Comparison of ENCODE assay signal across 8 cellular contexts in the genomic region with DNA sequence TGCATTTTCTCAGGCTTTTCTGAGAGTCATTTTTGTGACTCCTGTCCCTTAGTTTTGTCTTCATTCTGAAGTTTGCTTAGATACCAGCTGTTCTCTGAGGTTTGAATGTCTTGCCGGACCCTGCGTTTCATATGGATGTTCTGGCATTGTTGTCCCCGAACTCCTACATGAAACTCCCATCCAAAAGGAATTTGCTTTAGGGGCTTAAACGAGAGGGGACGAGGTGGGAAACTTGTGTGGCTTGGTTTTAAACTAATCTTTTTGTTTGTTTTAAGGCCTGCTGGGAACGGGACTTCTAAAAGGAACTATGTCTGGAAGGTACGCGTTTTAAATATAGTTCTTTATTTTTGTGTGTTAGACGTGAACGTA. TPM values are rescaled to one million over a fixed set of nuclear protein-coding genes. Genes with fewer than 3 reads are reported as not detected.
DNase-seq lines count a peak whose midpoint lies in the region; ATAC-seq, FAIRE-seq and TF ChIP-seq lines count a peak whose summit lies in the region.

No MANE protein-coding gene starts in this region.

- H3K4me1 Mint-ChIP-seq in natural killer cell treated with Interleukin-12 subunit alpha and Interleukin-12 subunit beta and Interleukin-15 and Interleukin-18, amount 100 ng/mL, for 72 hours (ENCODE audit: low read depth in 2 of 2) = peaks cover 42 to 43% of the 10 kb centered on the region in 2 donors

- TF ChIP-seq CTCF in BE2C (IDR thresholded peaks at IDR 0.05; ENCODE audit: low read depth, low read length) = no peak
- TF ChIP-seq CTCF in GM20000 (IDR thresholded peaks at IDR 0.05; ENCODE audit: extremely low read depth, missing control alignments) = no peak

- peak overlapping the region; percentile 98 to 99 for H3K27ac Mint-ChIP-seq in natural killer cell treated with Interleukin-12 subunit alpha and Interleukin-12 subunit beta and Interleukin-15 and Interleukin-18, amount 100 ng/mL, for 72 hours

- ATAC-seq in natural killer cell treated with Interleukin-12 subunit alpha and Interleukin-12 subunit beta and Interleukin-15 and Interleukin-18, amount 100 ng/mL, for 72 hours = no peak
- ATAC-seq in GM18519 (IDR thresholded peaks at IDR 0.05; ENCODE audit: low FRiP score, unreplicated experiment) = no peak

- no peaks in the 10 kb centered on the region; the same call in 1 of the 2 replicates for H3K4me1 ChIP-seq in BE2C
- peaks cover 27% of the 10 kb centered on the region for H3K4me1 ChIP-seq in Karpas-422 (ENCODE audit: low read length)

- no peaks in the 10 kb centered on the region for H3K9me3 Mint-ChIP-seq in natural killer cell treated with Interleukin-12 subunit alpha and Interleukin-12 subunit beta and Interleukin-15 and Interleukin-18, amount 100 ng/mL, for 72 hours

- peaks cover 34% of the 10 kb centered on the region for H4K20me1 ChIP-seq in Karpas-422 (ENCODE audit: insufficient read depth, low read depth, low read length)

- H3K36me3 Mint-ChIP-seq in natural killer cell treated with Interleukin-12 subunit alpha and Interleukin-12 subunit beta and Interleukin-15 and Interleukin-18, amount 100 ng/mL, for 72 hours = peaks cover 38% of the 10 kb centered on the region

- H3K4me3 ChIP-seq in BE2C (ENCODE audit: low read depth, low read length) = peak overlapping the region; percentile 79
- H3K4me3 ChIP-seq in Karpas-422 (ENCODE audit: low read length) = peak overlapping the region; percentile 81

- H3K79me2 ChIP-seq in Karpas-422 (ENCODE audit: low read length) = peaks cover 40% of the 10 kb centered on the region

- H3K27me3 Mint-ChIP-seq in natural killer cell treated with Interleukin-12 subunit alpha and Interleukin-12 subunit beta and Interleukin-15 and Interleukin-18, amount 100 ng/mL, for 72 hours = no peaks in the 10 kb centered on the region

- no peak overlapping the region for H2AFZ ChIP-seq in Karpas-422 (ENCODE audit: low read length)

- H3K4me2 ChIP-seq in Karpas-422 (ENCODE audit: low read depth, low read length, poor library complexity, severe bottlenecking) = peak overlapping the region; percentile 92

- H3K36me3 ChIP-seq in BE2C (peaks cover 51% of the 10 kb centered on the region), Karpas-422 (ENCODE audit: insufficient read depth, low read length) (peaks cover 49% of the 10 kb centered on the region)

- no peak for FAIRE-seq in GM12892 (lab: Jason Lieb, UNC)

- H3K27me3 ChIP-seq in BE2C (peaks cover 6% of the 10 kb centered on the region), Karpas-422 (ENCODE audit: low read length) (no peaks in the 10 kb centered on the region)

- no peaks in the 10 kb centered on the region for H3K9me2 ChIP-seq in Karpas-422 (replicated peaks; ENCODE audit: insufficient read depth, low read length)

- DNase-seq in BE2C (no peak), Karpas-422 (no peak), dedifferentiated amniotic fluid mesenchymal stem cell (ENCODE audit: extremely low spot score) (peak; percentile 20), GM20000 (ENCODE audit: low spot score) (no peak), NCI-H526 (lab: John Stamatoyannopoulos, UW) (no peak), GM12892 (ENCODE audit: insufficient read length) (no peak)
- no peak for DNase-seq in natural killer cell treated with Interleukin-12 subunit alpha and Interleukin-12 subunit beta and Interleukin-15 and Interleukin-18, amount 100 ng/mL, for 72 hours (ENCODE audit: low spot score)

- H3K9ac ChIP-seq in Karpas-422 (ENCODE audit: low read length) = peak overlapping the region; percentile 80

- H3K27ac ChIP-seq in Karpas-422 (ENCODE audit: low read length) = peak overlapping the region; percentile 70

- H3K4me3 Mint-ChIP-seq in natural killer cell treated with Interleukin-12 subunit alpha and Interleukin-12 subunit beta and Interleukin-15 and Interleukin-18, amount 100 ng/mL, for 72 hours = peak overlapping the region; percentile 96

- H3K9me3 ChIP-seq in BE2C = no peaks in the 10 kb centered on the region
- no peaks in the 10 kb centered on the region for H3K9me3 ChIP-seq in Karpas-422 (ENCODE audit: low read length)

- TF ChIP-seq POLR2A in GM12892 (IDR thresholded peaks at IDR 0.05; ENCODE audit: low read depth, low read length) = no peak

RNA-seq across cellular contexts. Expression of a gene that starts 0.7 kb away (rescaled TPM):
- 725 TPM for polyA plus RNA-seq in BE2C (2012; ENCODE audit: insufficient read depth, insufficient read length, low read depth)
- total RNA-seq in Karpas-422 (2014; rRNA removed; shearing (Covaris generic); ENCODE audit: low replicate concordance) = 2,222 and 2,264 TPM in 2 replicates
- total RNA-seq in natural killer cell treated with Interleukin-12 subunit alpha and Interleukin-12 subunit beta and Interleukin-15 and Interleukin-18, amount 100 ng/mL, for 72 hours = 100 to 1,000 TPM; 683 to 726 TPM
- polyA plus RNA-seq in GM12892 (2012; ENCODE audit: missing spikeins) = 6,724 TPM

RNA-seq across cellular contexts. Expression of a gene that starts 9.4 kb away (rescaled TPM):
- 2.5 TPM for polyA plus RNA-seq in BE2C (2012; ENCODE audit: insufficient read depth, insufficient read length, low read depth)
- 2.8 and 7.8 TPM in 2 replicates for total RNA-seq in Karpas-422 (2014; rRNA removed; shearing (Covaris generic); ENCODE audit: low replicate concordance)
- total RNA-seq in natural killer cell treated with Interleukin-12 subunit alpha and Interleukin-12 subunit beta and Interleukin-15 and Interleukin-18, amount 100 ng/mL, for 72 hours = 1 to 10 TPM; 2.6 to 4.2 TPM
- polyA plus RNA-seq in GM12892 (2012; ENCODE audit: missing spikeins) = 0.98 TPM
